In genomic region chr10:108653466-108653865, GRCh38 we compare ENCODE assay signal across 1 cellular context.
TF ChIP-seq lines count a peak whose summit lies in the region.

No MANE protein-coding gene starts in this region.

TF ChIP-seq in GM23338, 12 proteins besides CTCF, POLR2A, EP300 and RAD21 (continued from another document):
- TF ChIP-seq ZNF462 (CRISPR knock-in tag; IDR thresholded peaks at IDR 0.05): no peak
- no peak for TF ChIP-seq STAT1 (IDR thresholded peaks at IDR 0.05; ENCODE audit: unreplicated experiment)
- TF ChIP-seq JUNB (IDR thresholded peaks at IDR 0.05; ENCODE audit: unreplicated experiment): no peak
- no peak for TF ChIP-seq ZNF114 (CRISPR knock-in tag; IDR thresholded peaks at IDR 0.05)
- no peak for TF ChIP-seq EZH2phosphoT487 (IDR thresholded peaks at IDR 0.05; ENCODE audit: unreplicated experiment)
- no peak for TF ChIP-seq REST (IDR thresholded peaks at IDR 0.05; ENCODE audit: unreplicated experiment)
- no peak for TF ChIP-seq POLR2AphosphoS5 (IDR thresholded peaks at IDR 0.05; ENCODE audit: low read depth)
